In the genomic region with DNA sequence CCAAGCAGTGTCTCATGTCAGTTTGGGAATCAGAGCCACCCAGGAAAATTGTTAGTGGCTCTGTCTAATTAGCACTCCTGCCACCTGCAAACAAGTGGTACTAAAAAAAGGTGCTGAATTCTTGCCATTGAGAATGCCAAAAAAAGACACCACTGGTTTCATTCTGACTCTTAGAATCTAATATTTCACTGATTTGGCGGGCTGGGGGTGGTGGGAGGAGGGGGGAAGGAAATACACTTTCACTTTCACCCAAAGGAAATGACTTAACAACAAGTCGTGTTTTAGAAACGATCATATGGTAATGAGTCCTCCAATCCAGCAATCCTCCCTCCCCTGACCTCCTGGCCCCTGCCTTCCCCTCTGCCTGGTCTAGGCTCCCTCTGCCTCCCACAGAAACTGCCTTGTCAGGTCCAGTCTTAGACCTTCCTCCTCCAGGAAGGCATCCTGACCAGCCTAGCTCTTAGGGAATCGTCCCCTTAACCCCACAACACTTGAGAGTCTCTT, we compare ENCODE assay signal across 8 cellular contexts. TPM values are rescaled to one million over a fixed set of nuclear protein-coding genes. Genes with fewer than 3 reads are reported as not detected.
A peak's percentile ranks its signal among the peaks of the same experiment; 100 is the strongest.
DNase-seq lines count a peak whose midpoint lies in the region; ATAC-seq and TF ChIP-seq lines count a peak whose summit lies in the region.

No MANE protein-coding gene starts in this region.

- H3K4me1 ChIP-seq in tibial nerve: peaks cover 0 to 17% (median 0%) of the 10 kb centered on the region in 4 donors

- H3K4me1 Mint-ChIP-seq in T-helper 2 cell treated with Interferon-gamma antibody and Interleukin-4, amounts not matched to agents 5 μg/mL and 100 μg/mL, for 36 hours (ENCODE audit: low read depth): peaks cover 20% of the 10 kb centered on the region

- H3K27me3 Mint-ChIP-seq in T-helper 2 cell treated with Interferon-gamma antibody and Interleukin-4, amounts not matched to agents 5 μg/mL and 100 μg/mL, for 36 hours (ENCODE audit: low read depth): peaks cover 60% of the 10 kb centered on the region

- peak overlapping the region in 1 of 4 donors; percentile 20 for H3K27ac ChIP-seq in tibial nerve

- H3K4me3 ChIP-seq in kidney epithelial cell (ENCODE audit: low read depth, low read length) (peak overlapping the region; percentile 19), tibial nerve (no peak overlapping the region)

- no peaks in the 10 kb centered on the region for H3K9me3 ChIP-seq in tibial nerve

- peak; percentile 48 for ATAC-seq in HG03342 (IDR thresholded peaks at IDR 0.05; ENCODE audit: unreplicated experiment)

- TF ChIP-seq POLR2A in tibial nerve (IDR thresholded peaks at IDR 0.05): no peak

- H3K36me3 Mint-ChIP-seq in T-helper 2 cell treated with Interferon-gamma antibody and Interleukin-4, amounts not matched to agents 5 μg/mL and 100 μg/mL, for 36 hours (ENCODE audit: low read depth): no peaks in the 10 kb centered on the region

- H3K4me3 Mint-ChIP-seq in T-helper 2 cell treated with Interferon-gamma antibody and Interleukin-4, amounts not matched to agents 5 μg/mL and 100 μg/mL, for 36 hours: peak overlapping the region; percentile 74

- H3K36me3 ChIP-seq in kidney epithelial cell (ENCODE audit: control insufficient read depth, insufficient read depth, low read length) (no peaks in the 10 kb centered on the region), tibial nerve (no peaks in the 10 kb centered on the region)

- no peaks in the 10 kb centered on the region for H3K27me3 ChIP-seq in kidney epithelial cell (ENCODE audit: control insufficient read depth, insufficient read depth, low read length)
- peaks cover 0 to 3% of the 10 kb centered on the region in 2 donors for H3K27me3 ChIP-seq in tibial nerve

- no peak for TF ChIP-seq EP300 in tibial nerve (IDR thresholded peaks at IDR 0.05)

- no peaks in the 10 kb centered on the region for H3K9me3 Mint-ChIP-seq in T-helper 2 cell treated with Interferon-gamma antibody and Interleukin-4, amounts not matched to agents 5 μg/mL and 100 μg/mL, for 36 hours

- 43 to 49% methylated on average over 4 of the region's 4 CpGs for WGBS in tibial nerve, 2 donors

- H3K27ac Mint-ChIP-seq in T-helper 2 cell treated with Interferon-gamma antibody and Interleukin-4, amounts not matched to agents 5 μg/mL and 100 μg/mL, for 36 hours: peak overlapping the region; percentile 2

- peak; percentile 65 for DNase-seq in activated CD8-positive, alpha-beta memory T cell treated with anti-CD3 and anti-CD28 coated beads for 24 hours
- DNase-seq in activated CD8-positive, alpha-beta memory T cell treated with anti-CD3 and anti-CD28 coated beads, Interleukin-2, amount 50 U/mL, for 48 hours: no peak
- no peak for DNase-seq in T-helper 2 cell treated with Interferon-gamma antibody and Interleukin-4, amounts not matched to agents 5 μg/mL and 100 μg/mL, for 36 hours (ENCODE audit: low spot score)
- DNase-seq in kidney epithelial cell (ENCODE audit: low read depth) (no peak), SIG-M5 (lab: John Stamatoyannopoulos, UW) (no peak), tibial nerve (ENCODE audit: low spot score in 2 of 2) (no peak), GDM1 (lab: John Stamatoyannopoulos, UW) (no peak)

- TF ChIP-seq CTCF in kidney epithelial cell (IDR thresholded peaks at IDR 0.05; ENCODE audit: insufficient read depth, low read length, poor library complexity, severe bottlenecking): no peak
- TF ChIP-seq CTCF in tibial nerve (IDR thresholded peaks at IDR 0.05): no peak

RNA-seq across cellular contexts. Expression of gene KLHL29, which starts 4.4 kb away (rescaled TPM):
- total RNA-seq in kidney epithelial cell (11.6 and 12.4 TPM in 2 replicates), tibial nerve (10 to 100 TPM; 39.6 to 52.0 (median 40.4) TPM)
